In the genomic region with DNA sequence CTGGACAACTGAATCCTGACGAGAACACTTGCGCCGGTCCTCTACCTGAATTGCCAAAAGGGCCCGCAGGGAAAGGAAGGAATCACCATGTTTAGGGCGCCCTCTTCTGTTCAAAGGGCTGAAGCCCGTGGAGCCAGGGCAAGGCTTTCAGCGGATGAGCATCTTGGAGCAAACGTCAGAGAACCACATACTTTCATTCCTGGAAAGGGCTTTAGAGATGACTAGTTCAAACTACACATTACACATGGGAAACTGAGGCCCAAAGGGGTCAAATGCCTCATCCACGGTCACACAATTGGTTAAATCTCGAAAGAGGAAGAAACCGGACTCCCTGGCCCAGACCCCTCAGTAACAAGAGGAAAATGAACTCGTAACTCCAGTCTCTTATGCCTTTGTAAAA, we compare ENCODE assay signal across 8 cellular contexts. TPM values are rescaled to one million over a fixed set of nuclear protein-coding genes. Genes with fewer than 3 reads are reported as not detected.
DNase-seq lines count a peak whose midpoint lies in the region; ATAC-seq, FAIRE-seq and TF ChIP-seq lines count a peak whose summit lies in the region.

No MANE protein-coding gene starts in this region.

- H3K36me3 ChIP-seq in GM12878 (ENCODE audit: control insufficient read depth in 2 of 2, insufficient read depth in 2 of 2, low read length in 1 of 2) (no peaks in the 10 kb centered on the region), iPS DF 6.9 (ENCODE audit: control insufficient read depth, insufficient read depth, low read length) (no peaks in the 10 kb centered on the region), spleen (no peaks in the 10 kb centered on the region)

- RAD21 ChIA-PET in GM12878 (lab: Charles Lee; ENCODE audit: unreplicated experiment) = no interaction called here

- H3K27ac ChIP-seq in GM12878 (ENCODE audit: control insufficient read depth, insufficient read depth) (no peak overlapping the region), iPS DF 6.9 (ENCODE audit: low read length) (no peak overlapping the region), spleen (no peak overlapping the region)

- H3K27me3 ChIP-seq in GM12878 (replicated peaks in 1 of 2; ENCODE audit: control insufficient read depth in 2 of 2, insufficient read depth in 2 of 2, low read length in 1 of 2) (no peaks in the 10 kb centered on the region; a peak in 1 of 4 replicates), iPS DF 6.9 (ENCODE audit: control insufficient read depth, insufficient read depth, low read length) (no peaks in the 10 kb centered on the region), spleen (replicated peaks in 1 of 7) (peaks cover 0 to 78% (median 20%) of the 10 kb centered on the region in 7 donors)

- TF ChIP-seq POLR2A in GM12878 (IDR thresholded peaks at IDR 0.05; ENCODE audit: low read depth, low read length) (no peak), spleen (IDR thresholded peaks at IDR 0.05) (no peak)

- peak overlapping the region; percentile 20; the same call in 1 of the 2 replicates for H3K4me2 ChIP-seq in GM12878 (ENCODE audit: control insufficient read depth, insufficient read depth)

- H3K9ac ChIP-seq in GM12878 (ENCODE audit: control insufficient read depth, insufficient read depth, low read length) = no peak overlapping the region

- TF ChIP-seq CTCF in GM12878 (IDR thresholded peaks at IDR 0.05 in 2 of 3, conservative IDR thresholded peaks at IDR 0.05 in 1 of 3; ENCODE audit: control insufficient read depth in 2 of 3, extremely low read depth in 1 of 3, insufficient read depth in 1 of 3, low read depth in 3 of 3, low read length in 3 of 3) = peak; percentile 79 to 87 (median 87)
- peak in 10 of 11 experiments; percentile 18 to 73 (median 60) for TF ChIP-seq CTCF in spleen (IDR thresholded peaks at IDR 0.05 in 8 of 11, conservative IDR thresholded peaks at IDR 0.05 in 3 of 11)

- H3K4me1 ChIP-seq in GM12878 (ENCODE audit: control insufficient read depth, insufficient read depth, low read length) (no peaks in the 10 kb centered on the region), iPS DF 6.9 (ENCODE audit: control insufficient read depth, insufficient read depth, low read length) (no peaks in the 10 kb centered on the region), spleen (peaks cover 0 to 5% (median 2%) of the 10 kb centered on the region in 6 donors)

- FAIRE-seq in GM12878 (lab: Jason Lieb, UNC) = peak; percentile 68

- intact Hi-C loops in GM12878 (cut with micrococcal nuclease; ENCODE audit: unreplicated experiment) (loop anchor here (2.0 kb wide), 1 partner anchor 772 kb away; no protein-coding TSS in a partner anchor), spleen (cut with DNase I; ENCODE audit: low total_unique reads) (loop anchor here (10.0 kb wide), 1 partner anchor 772 kb away; no protein-coding TSS in a partner anchor)

- WGBS in GM12878 (ENCODE audit: insufficient coverage, insufficient replicate concordance, low lambda C conversion rate, missing lambda C conversion rate) = 3% methylated on average over 12 of the region's 12 CpGs
- WGBS in iPS DF 6.9 (ENCODE audit: insufficient coverage, insufficient read length) = no CpG with 5 or more reads among the region's 12 CpGs
- 8 to 15% (median 13%) methylated on average over 12 of the region's 12 CpGs for WGBS in spleen, 5 donors

- H3K4me3 ChIP-seq in GM12878 (no peak overlapping the region), iPS DF 6.9 (ENCODE audit: low read length) (no peak overlapping the region), spleen (no peak overlapping the region)

- SMC1A ChIA-PET in GM12878 (lab: Charles Lee; ENCODE audit: uncharacterized antibody, unreplicated experiment) = interaction anchor here (1.0 to 1.7 kb wide), 3 partner anchors 9 to 772 kb away, joined by 3 to 4 read pairs (median 3); no protein-coding TSS in a partner anchor

- ATAC-seq in GM21526 (IDR thresholded peaks at IDR 0.05; ENCODE audit: low FRiP score, unreplicated experiment) = peak; percentile 68
- peak; percentile 92 for ATAC-seq in GM12878
- ATAC-seq in GM21381 (IDR thresholded peaks at IDR 0.05; ENCODE audit: unreplicated experiment) = no peak

- POLR2A ChIA-PET in GM12878 (lab: Charles Lee) = no interaction called here

- no peaks in the 10 kb centered on the region for H4K20me1 ChIP-seq in GM12878 (ENCODE audit: control insufficient read depth, insufficient read depth)

- no peaks in the 10 kb centered on the region for H3K79me2 ChIP-seq in GM12878 (ENCODE audit: control insufficient read depth, insufficient read depth, low read length)

- BruUV-seq in GM12878 (replicated peaks; lab: Mats Ljungman, UMichigan) = no TSS peak

- H2AFZ ChIP-seq in GM12878 (ENCODE audit: control insufficient read depth, low read depth, low read length) = peak overlapping the region; percentile 9; the same call in 1 of the 2 replicates

- CTCF ChIA-PET in GM12878 (lab: Yijun Ruan, JAX) = interaction anchor here (1.0 to 3.5 kb wide), 5 partner anchors 9 to 772 kb away, joined by 5 to 24 read pairs (median 5); partner anchors contain the start of gene ZNF133

- in situ Hi-C loops in GM12878 (cut with MboI) = loop anchor here (5.0 kb wide), 1 partner anchor 775 kb away; no protein-coding TSS in a partner anchor

- no peaks in the 10 kb centered on the region for H3K9me3 ChIP-seq in GM12878 (replicated peaks; ENCODE audit: control insufficient read depth, insufficient read depth, low read length)
- H3K9me3 ChIP-seq in iPS DF 6.9 (ENCODE audit: control insufficient read depth, insufficient read depth, low read length) = no peaks in the 10 kb centered on the region
- no peaks in the 10 kb centered on the region for H3K9me3 ChIP-seq in spleen

- DNase-seq in CD1c-positive myeloid dendritic cell (ENCODE audit: extremely low spot score) (peak; percentile 65), NCI-H1694 treated with DMSO at 0.1 percent for 48 hours (lab: John Stamatoyannopoulos, UW) (peak; percentile 14), T-helper 9 cell (peak; percentile 21), GM12878 (ENCODE audit: low read depth, low spot score) (no peak), iPS DF 6.9 (ENCODE audit: low read depth, low spot score) (peak; percentile 79), spleen (no peak)

- no peak for TF ChIP-seq EP300 in GM12878 (IDR thresholded peaks at IDR 0.05; ENCODE audit: borderline replicate concordance in 1 of 2, control insufficient read depth in 1 of 2, low read depth in 2 of 2, low read length in 2 of 2)

- TF ChIP-seq RAD21 in GM12878 (IDR thresholded peaks at IDR 0.05; ENCODE audit: insufficient read depth, low read depth, low read length) = peak; percentile 87

TF ChIP-seq in GM12878, 131 proteins besides CTCF, POLR2A, EP300 and RAD21:
- TF ChIP-seq CEBPZ (IDR thresholded peaks at IDR 0.05; ENCODE audit: low read depth, low read length) (no peak), SMC3 (IDR thresholded peaks at IDR 0.05; ENCODE audit: borderline replicate concordance, low read length) (peak; percentile 65; the same call in 1 of the 2 replicates), YY1 (IDR thresholded peaks at IDR 0.05; ENCODE audit: low read depth, low read length) (0 out of 2 replicates have a peak, but pooled peaks have one; percentile 21)

RNA-seq across cellular contexts. Expression of gene ZNF133, which starts 11.5 kb away (rescaled TPM):
- total RNA-seq in GM12878 (2013; cell fraction: nucleolus; rRNA removed) = 23.5 and 23.9 TPM in 2 replicates
- total RNA-seq in GM12878 (2014; rRNA removed) (8.8 and 9.5 TPM in 2 replicates), GM12878 (2014; rRNA removed; fragmentation: Illumina TruSeq; extraction: Trizol) (8.9 and 9.1 TPM in 2 replicates), GM12878 (2021) (6.0 and 9.8 TPM in 2 replicates), spleen (10 to 100 TPM in 6 of 7 donors, 1 to 10 TPM in 1; 9.5 to 16.9 (median 15.0) TPM)
- 6.5 TPM for polyA plus RNA-seq in GM12878 (2011; ENCODE audit: low read depth)
- polyA plus RNA-seq in GM12878 (2011; rRNA removed) (6.1 and 9.3 TPM in 2 replicates), GM12878 (2014; fragmentation: Illumina TruSeq; extraction: Trizol) (6.2 and 8.4 TPM in 2 replicates), GM12878 (2014; fragmentation: Nextera tagmentation; extraction: Ambion mirVana) (1 to 10 TPM; 2.0 to 2.2 TPM), GM12878 (2014; rRNA removed) (8.5 and 8.9 TPM in 2 replicates), GM12878 (2016; fragmentation: Nextera tagmentation; extraction: Ambion mirVana) (1 to 10 TPM; 4.8 to 6.1 TPM), spleen (10 to 100 TPM in 2 of 3 donors, 1 to 10 TPM in 1; 8.7 to 15.6 (median 12.2) TPM)
- 8.1 and 8.2 TPM in 2 replicates for polyA plus RNA-seq in GM12878 (2011; cell fraction: cytosol; rRNA removed)
- polyA plus RNA-seq in GM12878 (2011; cell fraction: nucleus; rRNA removed) = 33.0 and 44.8 TPM in 2 replicates
- polyA plus RNA-seq in GM12878 (2012) = 8.4 and 10.9 TPM in 2 replicates
- 11.6 and 17.1 TPM in 2 replicates for polyA minus RNA-seq in GM12878 (2011; rRNA and poly(A)+ RNA removed)
- 3.2 and 4.8 TPM in 2 replicates for polyA minus RNA-seq in GM12878 (2011; cell fraction: cytosol; rRNA and poly(A)+ RNA removed)
- 7.9 and 12.3 TPM in 2 replicates for polyA minus RNA-seq in GM12878 (2011; cell fraction: nucleus; rRNA and poly(A)+ RNA removed)

Comparison
In these comparisons a context has a peak if more than half of its experiments do, and no peak if none do; other contexts are left out.
1. DNase-seq: peak in CD1c-positive myeloid dendritic cell (single experiment), NCI-H1694 treated with DMSO at 0.1 percent for 48 hours (single experiment), T-helper 9 cell (single experiment) and iPS DF 6.9 (single experiment); none in GM12878 (single experiment) and spleen (single experiment).